Comparison of ENCODE assay signal across 15 cellular contexts in genomic region chr16:67196881-67197280, GRCh38. TPM values are rescaled to one million over a fixed set of nuclear protein-coding genes. Genes with fewer than 3 reads are reported as not detected.
"Had no signal": no experiment of that assay in that cellular context is flagged by ENCODE, and none has a peak within 500 bp of the region (broad histone marks: within the 10 kb centered on the region; RNA-seq: fewer than 3 reads in every experiment).

No MANE protein-coding gene starts in this region.

- H3K9me3 Mint-ChIP-seq: activated T-cell treated with anti-CD3 and anti-CD28 coated beads, Interleukin-2, amount 50 U/mL, for 72 hours; dendritic cell treated with granulocyte-macrophage colony-stimulating factor and Interleukin-4, amounts not matched to agents 40 ng/mL and 50 ng/mL, for 4 days; endodermal cell; immature natural killer cell; nephron progenitor cell had no signal

- DNase-seq: activated naive CD4-positive, alpha-beta T cell; activated T-cell treated with anti-CD3 and anti-CD28 coated beads, Interleukin-2, amount 50 U/mL, for 72 hours; adrenal gland; endodermal cell; immature natural killer cell; mucosa of descending colon; nephron progenitor cell; sigmoid colon; stimulated activated CD4-positive, alpha-beta T cell treated with anti-CD3 and anti-CD28 coated beads, Interleukin-2, amount 100 ng/mL, for 24 hours; stimulated activated naive CD4-positive, alpha-beta T cell treated with Interleukin-2 at 50 U/mL for 16 hours had no signal

- H3K4me3 Mint-ChIP-seq: activated T-cell treated with anti-CD3 and anti-CD28 coated beads, Interleukin-2, amount 50 U/mL, for 72 hours; dendritic cell treated with granulocyte-macrophage colony-stimulating factor and Interleukin-4, amounts not matched to agents 40 ng/mL and 50 ng/mL, for 4 days; endodermal cell; nephron progenitor cell had no signal

- H3K9me3 ChIP-seq: adrenal gland, mucosa of descending colon, sigmoid colon had no signal

- H3K4me3 ChIP-seq: adrenal gland, mucosa of descending colon, sigmoid colon had no signal

- H3K27ac ChIP-seq: adrenal gland, sigmoid colon had no signal

- H3K27me3 ChIP-seq: adrenal gland, sigmoid colon had no signal

- ATAC-seq: activated CD4-positive, CD25-positive, alpha-beta regulatory T cell treated with anti-CD3 and anti-CD28 coated beads, Interleukin-2, amount 50 U/mL, for 24 hours; activated T-cell treated with anti-CD3 and anti-CD28 coated beads, Interleukin-2, amount 50 U/mL, for 72 hours; esophagus mucosa; left lobe of liver; mucosa of descending colon had no signal

- H3K27ac Mint-ChIP-seq: endodermal cell had no signal

- H3K27me3 Mint-ChIP-seq: dendritic cell treated with granulocyte-macrophage colony-stimulating factor and Interleukin-4, amounts not matched to agents 40 ng/mL and 50 ng/mL, for 4 days had no signal

RNA-seq across cellular contexts. Expression of gene ELMO3, which starts 2.0 kb away (rescaled TPM):
- polyA plus RNA-seq: immature natural killer cell had no signal

RNA-seq across cellular contexts. Expression of gene EXOC3L1, which starts 6.9 kb away (rescaled TPM):
- total RNA-seq: activated T-cell treated with anti-CD3 and anti-CD28 coated beads, Interleukin-2, amount 50 U/mL, for 72 hours; osteocyte had no signal
- polyA plus RNA-seq: immature natural killer cell had no signal
